Comparison of ENCODE assay signal across 34 cellular contexts in genomic region chr6:130836071-130836670, GRCh38. TPM values are rescaled to one million over a fixed set of nuclear protein-coding genes. Genes with fewer than 3 reads are reported as not detected.
"Had no signal": no experiment of that assay in that cellular context is flagged by ENCODE, and none has a peak within 500 bp of the region (broad histone marks: within the 10 kb centered on the region; RNA-seq: fewer than 3 reads in every experiment).

No MANE protein-coding gene starts in this region.

- DNase-seq: activated CD4-positive, alpha-beta memory T cell treated with anti-CD3 and anti-CD28 coated beads, Interleukin-2, amount 10 ng/mL, durations not matched to agents 7 days and 5 days; activated CD4-positive, alpha-beta T cell treated with anti-CD3 and anti-CD28 coated beads, Interleukin-2, amount 10 ng/mL, durations not matched to agents 7 days and 5 days; activated CD4-positive, CD25-positive, alpha-beta regulatory T cell treated with anti-CD3 and anti-CD28 coated beads, Interleukin-2, amount 50 U/mL, for 72 hours; activated naive CD8-positive, alpha-beta T cell treated with anti-CD3 and anti-CD28 coated beads, Interleukin-2, amount 50 U/mL, for 24 hours; activated T-cell treated with anti-CD3 and anti-CD28 coated beads, Interleukin-2, amount 50 U/mL, for 48 hours; aorta; effector CD4-positive, alpha-beta T cell; esophagus squamous epithelium; gastrocnemius medialis; glutamatergic neuron; islet precursor cell; left cardiac atrium; left ventricle myocardium superior; naive B cell; nephron progenitor cell; ovary; psoas muscle; stimulated activated CD4-positive, alpha-beta T cell treated with anti-CD3 and anti-CD28 coated beads, Interleukin-1b, Interleukin-23, amount 100 ng/mL, for 48 hours; stimulated activated CD4-positive, alpha-beta T cell treated with anti-CD3 and anti-CD28 coated beads, Interleukin-4, amount 100 ng/mL, for 4 hours; stimulated activated CD8-positive, alpha-beta memory T cell treated with anti-CD3 and anti-CD28 coated beads, Interleukin-4, amount 100 ng/mL, for 48 hours; stimulated activated naive CD8-positive, alpha-beta T cell treated with anti-CD3 and anti-CD28 coated beads, Interleukin-15, amount 100 ng/mL, for 72 hours; T-helper 17 cell; T1000; transverse colon had no signal

- H3K4me1 ChIP-seq: esophagus squamous epithelium, gastrocnemius medialis, psoas muscle had no signal

- ATAC-seq: activated naive CD8-positive, alpha-beta T cell treated with anti-CD3 and anti-CD28 coated beads, Interleukin-2, amount 50 U/mL, for 24 hours; gastrocnemius medialis; left cardiac atrium; left ventricle myocardium superior; psoas muscle; stimulated activated memory B cell treated with anti-CD40 and anti-IgM and Interleukin-4, amounts not matched to agents 10 μg/mL and 1 μg/mL and 100 μg/mL, for 72 hours; stimulated activated naive CD8-positive, alpha-beta T cell treated with anti-CD3 and anti-CD28 coated beads, Interleukin-15, amount 100 ng/mL, for 72 hours; T-helper 17 cell had no signal

- H3K27ac ChIP-seq: cardiac muscle cell, esophagus squamous epithelium, gastrocnemius medialis, hepatocyte, neutrophil, ovary, psoas muscle, suprapubic skin, transverse colon had no signal

- H3K4me3 ChIP-seq: cardiac muscle cell, esophagus squamous epithelium, gastrocnemius medialis, hepatocyte, ovary, psoas muscle, smooth muscle cell, suprapubic skin, transverse colon had no signal

- H3K36me3 ChIP-seq: cardiac muscle cell, esophagus squamous epithelium, gastrocnemius medialis, neutrophil, ovary, suprapubic skin had no signal

- H3K9me3 ChIP-seq: esophagus squamous epithelium, gastrocnemius medialis, neutrophil, ovary, psoas muscle, suprapubic skin, transverse colon had no signal

- H3K27me3 ChIP-seq: cardiac muscle cell, esophagus squamous epithelium, gastrocnemius medialis, hepatocyte, neutrophil, ovary, suprapubic skin, transverse colon had no signal

RNA-seq across cellular contexts. Expression of gene SMLR1, which starts 9.0 kb away (rescaled TPM):
- total RNA-seq: activated CD4-positive, alpha-beta memory T cell treated with anti-CD3 and anti-CD28 coated beads, Interleukin-2, amount 10 ng/mL, durations not matched to agents 7 days and 5 days; activated CD4-positive, alpha-beta T cell treated with anti-CD3 and anti-CD28 coated beads, Interleukin-2, amount 10 ng/mL, durations not matched to agents 7 days and 5 days; activated T-helper 2 cell treated with anti-CD3 and anti-CD28 coated beads, Interferon-gamma antibody, Interleukin-2, Interleukin-4, amounts not matched to agents 10 μg/mL and 5 μg/mL and 100 μg/mL, durations not matched to agents 14 hours and 24 hours and 36 hours; aorta; cardiac muscle cell; esophagus squamous epithelium; gastrocnemius medialis; left cardiac atrium; left ventricle myocardium superior; lung microvascular endothelial cell; mesenteric fat pad; psoas muscle; smooth muscle cell; suprapubic skin; T-helper 17 cell; transverse colon; urinary bladder had no signal
- polyA plus RNA-seq: cardiac muscle cell, psoas muscle, smooth muscle cell, urinary bladder had no signal
